Comparison of ENCODE assay signal across 35 cellular contexts in genomic region chr6:19395316-19395715, GRCh38.
DNase-seq lines count a peak whose midpoint lies in the region; ATAC-seq, FAIRE-seq and TF ChIP-seq lines count a peak whose summit lies in the region.
"Had no signal": no experiment of that assay in that cellular context is flagged by ENCODE, and none has a peak within 500 bp of the region (broad histone marks: within the 10 kb centered on the region; RNA-seq: fewer than 3 reads in every experiment).

No MANE protein-coding gene starts in this region.

- no peaks in the 10 kb centered on the region for H3K4me1 Mint-ChIP-seq in activated T-helper 17 cell treated with anti-CD3 and anti-CD28 coated beads, Interleukin-2, amount 50 U/mL, for 72 hours
- H3K4me1 Mint-ChIP-seq: B cell; CD14-positive monocyte; CD4-positive, alpha-beta memory T cell; CD4-positive, CD25-positive, alpha-beta regulatory T cell; CD8-positive, alpha-beta memory T cell had no signal

- H3K4me3 Mint-ChIP-seq in activated T-helper 17 cell treated with anti-CD3 and anti-CD28 coated beads, Interleukin-2, amount 50 U/mL, for 72 hours, result no peak overlapping the region
- H3K4me3 Mint-ChIP-seq: B cell; CD14-positive monocyte; CD4-positive, alpha-beta memory T cell; CD4-positive, alpha-beta T cell; CD4-positive, CD25-positive, alpha-beta regulatory T cell; CD8-positive, alpha-beta memory T cell; CD8-positive, alpha-beta T cell had no signal

- H3K9me3 ChIP-seq in HEK293 (ENCODE audit: control insufficient read depth, insufficient read depth, low read depth, low read length) (no peaks in the 10 kb centered on the region), K562 (replicated peaks; ENCODE audit: control insufficient read depth, insufficient read depth, low read depth, low read length) (no peaks in the 10 kb centered on the region), esophagus squamous epithelium (no peaks in the 10 kb centered on the region), esophagus muscularis mucosa (no peaks in the 10 kb centered on the region)
- H3K9me3 ChIP-seq: A549, BE2C, BLaER1, Caco-2 had no signal

- DNase-seq in K562 (ENCODE audit: extremely low read depth in 1 of 4, low spot score in 3 of 4) (no peak), esophagus squamous epithelium (lab: John Stamatoyannopoulos, UW) (no peak), esophagus muscularis mucosa (ENCODE audit: extremely low spot score) (no peak), HUDEP-2 (lab: John Stamatoyannopoulos, UW; ENCODE audit: unreplicated experiment in 76 of 76) (no peak)
- DNase-seq: 8988T; ACHN; AML-193; BE2C; C1 segment of cervical spinal cord; Caco-2; Calu3; CD4-positive, alpha-beta memory T cell; CD4-positive, alpha-beta T cell; CD4-positive, CD25-positive, alpha-beta regulatory T cell; CD8-positive, alpha-beta memory T cell; CD8-positive, alpha-beta T cell; COR-L47; DMS 273 treated with DMSO at 0.1 percent for 48 hours; DMS153; DMS53; DMS79; DMS79 treated with DMSO at 0.1 percent for 48 hours; DND-41; EL had no signal

- H3K36me3 ChIP-seq in HEK293 (ENCODE audit: control insufficient read depth in 2 of 2, insufficient read depth in 1 of 2, low read length in 2 of 2), result no peaks in the 10 kb centered on the region
- H3K36me3 ChIP-seq in K562 (ENCODE audit: control insufficient read depth, insufficient read depth, low read length), result no peaks in the 10 kb centered on the region
- H3K36me3 ChIP-seq in esophagus squamous epithelium, result no peaks in the 10 kb centered on the region
- H3K36me3 ChIP-seq in esophagus muscularis mucosa, result no peaks in the 10 kb centered on the region
- H3K36me3 ChIP-seq: BE2C; BLaER1; BLaER1 treated with 17β-estradiol and CSF1 and Interleukin-3, amounts not matched to agents 10 nM and 100 nM had no signal

- H3K4me1 ChIP-seq in HEK293 (ENCODE audit: control insufficient read depth, insufficient read depth, low read length) (no peaks in the 10 kb centered on the region), K562 (replicated peaks in 1 of 2; ENCODE audit: control insufficient read depth in 2 of 2, insufficient read depth in 2 of 2, low read length in 2 of 2) (no peaks in the 10 kb centered on the region), esophagus squamous epithelium (peaks cover 0 to 18% (median 2%) of the 10 kb centered on the region in 3 donors), esophagus muscularis mucosa (peaks cover 0 to 7% (median 0%) of the 10 kb centered on the region in 4 donors)
- H3K4me1 ChIP-seq: A549; BE2C; BLaER1; BLaER1 treated with 17β-estradiol and CSF1 and Interleukin-3, amounts not matched to agents 10 nM and 100 nM; Caco-2 had no signal

- no TSS peak for BruUV-seq in K562 (replicated peaks; lab: Mats Ljungman, UMichigan)

- H4K20me1 ChIP-seq in K562 (replicated peaks; ENCODE audit: control insufficient read depth, insufficient read depth, low read length), result no peaks in the 10 kb centered on the region
- H4K20me1 ChIP-seq: BLaER1; BLaER1 treated with 17β-estradiol and CSF1 and Interleukin-3, amounts not matched to agents 10 nM and 100 nM had no signal

- no peaks in the 10 kb centered on the region for H3K36me3 Mint-ChIP-seq in activated T-helper 17 cell treated with anti-CD3 and anti-CD28 coated beads, Interleukin-2, amount 50 U/mL, for 72 hours (ENCODE audit: low read depth)
- H3K36me3 Mint-ChIP-seq: CD14-positive monocyte; CD4-positive, alpha-beta memory T cell; CD4-positive, CD25-positive, alpha-beta regulatory T cell; CD8-positive, alpha-beta memory T cell; CD8-positive, alpha-beta T cell had no signal

- no peaks in the 10 kb centered on the region for H3K79me2 ChIP-seq in K562 (ENCODE audit: control insufficient read depth, insufficient read depth, low read length)

- peaks cover 17% of the 10 kb centered on the region for H3K9me3 Mint-ChIP-seq in activated T-helper 17 cell treated with anti-CD3 and anti-CD28 coated beads, Interleukin-2, amount 50 U/mL, for 72 hours

- TF ChIP-seq CTCF in HEK293 (tag by site-specific recombination; IDR thresholded peaks at IDR 0.05) (no peak), K562 (IDR thresholded peaks at IDR 0.05 in 2 of 3, conservative IDR thresholded peaks at IDR 0.05 in 1 of 3; ENCODE audit: insufficient read depth in 2 of 3, low read depth in 1 of 3, low read length in 3 of 3) (no peak), esophagus squamous epithelium (IDR thresholded peaks at IDR 0.05) (no peak), esophagus muscularis mucosa (IDR thresholded peaks at IDR 0.05) (no peak)

- intact Hi-C loops in K562 (cut with micrococcal nuclease) (no loop called here), esophagus squamous epithelium (cut with DNase I) (no loop called here), esophagus muscularis mucosa (cut with DNase I) (no loop called here)

- CTCF ChIA-PET in HEK293 (lab: Yijun Ruan, JAX) (no interaction called here), K562 (lab: Yijun Ruan, JAX; ENCODE audit: low intra/inter-chr PET ratio) (no interaction called here)

- no peak overlapping the region for H3K4me2 ChIP-seq in K562 (ENCODE audit: insufficient read depth, low read length)
- H3K4me2 ChIP-seq: A549; BLaER1; BLaER1 treated with 17β-estradiol and CSF1 and Interleukin-3, amounts not matched to agents 10 nM and 100 nM had no signal

- H3K27ac ChIP-seq in HEK293 (ENCODE audit: extremely low read depth, low read depth, low read length) (no peak overlapping the region), K562 (ENCODE audit: extremely low read depth, low read depth, low read length) (no peak overlapping the region), esophagus squamous epithelium (peak overlapping the region in 3 of 4 donors; percentile 40 to 76 (median 73)), esophagus muscularis mucosa (replicated peaks in 1 of 4) (no peak overlapping the region)
- H3K27ac ChIP-seq: 22Rv1; A549; BLaER1; BLaER1 treated with 17β-estradiol and CSF1 and Interleukin-3, amounts not matched to agents 10 nM and 100 nM; C4-2B had no signal

- no peak for FAIRE-seq in K562 (lab: Jason Lieb, UNC)
- FAIRE-seq: A204.1, A549, D721Med had no signal

- H3K27ac Mint-ChIP-seq in activated T-helper 17 cell treated with anti-CD3 and anti-CD28 coated beads, Interleukin-2, amount 50 U/mL, for 72 hours, result no peak overlapping the region
- H3K27ac Mint-ChIP-seq: B cell; CD14-positive monocyte; CD4-positive, alpha-beta memory T cell; CD4-positive, alpha-beta T cell; CD4-positive, CD25-positive, alpha-beta regulatory T cell; CD8-positive, alpha-beta memory T cell; CD8-positive, alpha-beta T cell had no signal

- TF ChIP-seq POLR2A in K562 (conservative IDR thresholded peaks at IDR 0.05), result no peak
- no peak for TF ChIP-seq POLR2A in esophagus squamous epithelium (IDR thresholded peaks at IDR 0.05)
- no peak for TF ChIP-seq POLR2A in esophagus muscularis mucosa (IDR thresholded peaks at IDR 0.05; ENCODE audit: low read depth)

- in situ Hi-C loops in K562 (cut with MboI), result no loop called here

- H3K27me3 Mint-ChIP-seq in activated T-helper 17 cell treated with anti-CD3 and anti-CD28 coated beads, Interleukin-2, amount 50 U/mL, for 72 hours, result no peaks in the 10 kb centered on the region
- H3K27me3 Mint-ChIP-seq: B cell; CD4-positive, alpha-beta memory T cell; CD4-positive, alpha-beta T cell; CD4-positive, CD25-positive, alpha-beta regulatory T cell; CD8-positive, alpha-beta memory T cell had no signal

- no peak overlapping the region for H2AFZ ChIP-seq in K562 (ENCODE audit: low read depth, low read length)

- TF ChIP-seq EP300 in K562 (IDR thresholded peaks at IDR 0.05; ENCODE audit: low read length) (no peak), esophagus muscularis mucosa (IDR thresholded peaks at IDR 0.05) (no peak)

- H3K4me3 ChIP-seq in HEK293 (ENCODE audit: low read depth, low read length) (no peak overlapping the region), K562 (no peak overlapping the region), esophagus squamous epithelium (no peak overlapping the region), esophagus muscularis mucosa (no peak overlapping the region)
- H3K4me3 ChIP-seq: A549; BLaER1; BLaER1 treated with 17β-estradiol and CSF1 and Interleukin-3, amounts not matched to agents 10 nM and 100 nM had no signal

- no peaks in the 10 kb centered on the region for H3K9me1 ChIP-seq in K562 (ENCODE audit: control insufficient read depth, insufficient read depth, low read length)

- H3K27me3 ChIP-seq in K562 (ENCODE audit: control insufficient read depth in 2 of 2, insufficient read depth in 2 of 2, low read length in 2 of 2), result no peaks in the 10 kb centered on the region
- no peaks in the 10 kb centered on the region for H3K27me3 ChIP-seq in esophagus squamous epithelium
- no peaks in the 10 kb centered on the region for H3K27me3 ChIP-seq in esophagus muscularis mucosa
- H3K27me3 ChIP-seq: BE2C; BLaER1; BLaER1 treated with 17β-estradiol and CSF1 and Interleukin-3, amounts not matched to agents 10 nM and 100 nM had no signal

- POLR2A ChIA-PET in HEK293 (lab: Yijun Ruan, JAX) (no interaction called here), K562 (lab: Yijun Ruan, JAX) (no interaction called here)

- TF ChIP-seq RAD21 in K562 (CRISPR knock-in tag; conservative IDR thresholded peaks at IDR 0.05 in 1 of 2, IDR thresholded peaks at IDR 0.05 in 1 of 2), result no peak

- ATAC-seq in K562, result no peak
- ATAC-seq in activated T-helper 17 cell treated with anti-CD3 and anti-CD28 coated beads, Interleukin-2, amount 50 U/mL, for 72 hours (replicated peaks), result no peak
- ATAC-seq: A549; CD8-positive, alpha-beta T cell had no signal

- H3K9ac ChIP-seq in K562 (ENCODE audit: insufficient read depth in 1 of 2, low read depth in 2 of 2, low read length in 2 of 2), result no peak overlapping the region
- H3K9ac ChIP-seq: BLaER1; BLaER1 treated with 17β-estradiol and CSF1 and Interleukin-3, amounts not matched to agents 10 nM and 100 nM had no signal

TF ChIP-seq in HEK293, 187 proteins besides CTCF, POLR2A, EP300 and RAD21:
- TF ChIP-seq ZNF146 (tag by site-specific recombination; IDR thresholded peaks at IDR 0.05) (peak; percentile 69; the same call in 1 of the 2 replicates), ZNF114 (tag by site-specific recombination; IDR thresholded peaks at IDR 0.05) (no peak), ZNF843 (tag by site-specific recombination; IDR thresholded peaks at IDR 0.05) (no peak)

TF ChIP-seq in K562, 482 proteins besides CTCF, POLR2A, EP300 and RAD21:
- TF ChIP-seq ZNF41 (CRISPR knock-in tag; conservative IDR thresholded peaks at IDR 0.05) (no peak), ZBTB17 (CRISPR knock-in tag; IDR thresholded peaks at IDR 0.05) (no peak), PCBP2 (IDR thresholded peaks at IDR 0.05; ENCODE audit: low read depth, low read length, poor library complexity, severe bottlenecking) (no peak), ATF7 (IDR thresholded peaks at IDR 0.05) (no peak), FUS (optimal IDR thresholded peaks at IDR 0.05; ENCODE audit: low read depth, low read length) (no peak), ZNF146 (CRISPR knock-in tag; IDR thresholded peaks at IDR 0.05; ENCODE audit: unreplicated experiment) (peak; percentile 77)

Comparison
In these comparisons a context has a peak if more than half of its experiments do, and no peak if none do; other contexts are left out.
1. H3K27ac ChIP-seq: peak in esophagus squamous epithelium (3 of 4); none in HEK293 (single experiment), K562 (single experiment) and esophagus muscularis mucosa (0 of 4).
2. Of the 44 proteins assayed by ChIP-seq in both K562 and HEK293: peak only in K562: none; only in HEK293: none; in both: ZNF146; in neither: 43.